In genomic region chr18:41416044-41416443, GRCh38 we compare ENCODE assay signal across 9 cellular contexts.
"Had no signal": no experiment of that assay in that cellular context is flagged by ENCODE, and none has a peak within 500 bp of the region (broad histone marks: within the 10 kb centered on the region; RNA-seq: fewer than 3 reads in every experiment).

No MANE protein-coding gene starts in this region.

- H2AFZ ChIP-seq: GM23338 had no signal

- H3K4me3 ChIP-seq: GM23338 had no signal

- DNase-seq: H9, HCEC 1CT, KBM-7 had no signal

- FAIRE-seq: H1, H54, HepG2 had no signal

- H3K27ac ChIP-seq: HL-60, KMS-11 had no signal

- H3K9ac ChIP-seq: KMS-11 had no signal

- ATAC-seq: GM23338, HepG2 had no signal

- H3K4me2 ChIP-seq: GM23338, KMS-11 had no signal
